In the genomic region with DNA sequence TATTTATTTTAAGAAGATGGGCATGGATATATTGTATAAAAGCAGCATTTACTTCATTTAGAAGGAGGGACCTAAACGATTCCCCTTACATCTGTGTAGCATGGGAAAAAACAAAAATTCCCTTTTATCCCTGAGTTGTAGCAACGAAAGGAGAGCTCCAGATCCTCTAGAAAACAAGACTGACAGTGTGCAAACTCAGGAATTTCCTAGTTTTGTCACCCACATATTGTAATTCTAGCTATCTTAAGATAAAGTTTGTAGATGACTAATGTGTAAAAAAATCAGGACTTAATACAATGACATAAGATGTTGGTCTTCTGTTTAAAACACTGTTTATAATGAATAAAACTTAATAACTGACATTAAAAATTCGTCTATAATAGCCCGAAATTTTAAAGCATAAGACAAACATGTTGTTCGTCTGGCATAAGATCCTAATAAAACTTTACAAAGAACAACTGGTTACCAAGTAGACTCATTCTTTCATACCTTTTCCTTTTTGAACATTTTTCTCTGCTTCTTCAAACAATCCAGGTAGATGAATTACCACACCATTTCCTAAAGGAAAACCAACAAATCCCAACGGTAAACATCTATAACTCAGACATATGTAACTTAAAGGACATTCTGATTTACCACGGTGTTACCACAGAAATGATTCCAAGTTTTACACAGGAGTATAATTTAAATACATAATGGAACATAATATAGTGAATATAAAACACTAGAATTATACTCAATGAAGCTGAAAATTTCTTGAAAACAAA, we compare ENCODE assay signal across 1 cellular context.
A peak's percentile ranks its signal among the peaks of the same experiment; 100 is the strongest.
TF ChIP-seq lines count a peak whose summit lies in the region.

No MANE protein-coding gene starts in this region.

TF ChIP-seq in IMR-90, 13 proteins besides CTCF, POLR2A, EP300 and RAD21:
- no peak for TF ChIP-seq MAZ (IDR thresholded peaks at IDR 0.05; ENCODE audit: borderline replicate concordance, low read depth, low read length)
- 0 out of 2 replicates have a peak, but pooled peaks have one; percentile 5 for TF ChIP-seq CEBPB (IDR thresholded peaks at IDR 0.05; ENCODE audit: low read depth, low read length)
- TF ChIP-seq, protein P1, sequence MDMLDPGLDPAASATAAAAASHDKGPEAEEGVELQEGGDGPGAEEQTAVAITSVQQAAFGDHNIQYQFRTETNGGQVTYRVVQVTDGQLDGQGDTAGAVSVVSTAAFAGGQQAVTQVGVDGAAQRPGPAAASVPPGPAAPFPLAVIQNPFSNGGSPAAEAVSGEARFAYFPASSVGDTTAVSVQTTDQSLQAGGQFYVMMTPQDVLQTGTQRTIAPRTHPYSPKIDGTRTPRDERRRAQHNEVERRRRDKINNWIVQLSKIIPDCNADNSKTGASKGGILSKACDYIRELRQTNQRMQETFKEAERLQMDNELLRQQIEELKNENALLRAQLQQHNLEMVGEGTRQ (IDR thresholded peaks at IDR 0.05; ENCODE audit: low read depth, low read length), result no peak
- no peak for TF ChIP-seq NFE2L2 (IDR thresholded peaks at IDR 0.05; ENCODE audit: low read depth, low read length)
- no peak for TF ChIP-seq RFX5 (IDR thresholded peaks at IDR 0.05; ENCODE audit: low read depth, low read length)
- TF ChIP-seq MAFK (IDR thresholded peaks at IDR 0.05; ENCODE audit: low read depth, low read length), result 0 out of 2 replicates have a peak, but pooled peaks have one; percentile 1
- TF ChIP-seq, protein P2, sequence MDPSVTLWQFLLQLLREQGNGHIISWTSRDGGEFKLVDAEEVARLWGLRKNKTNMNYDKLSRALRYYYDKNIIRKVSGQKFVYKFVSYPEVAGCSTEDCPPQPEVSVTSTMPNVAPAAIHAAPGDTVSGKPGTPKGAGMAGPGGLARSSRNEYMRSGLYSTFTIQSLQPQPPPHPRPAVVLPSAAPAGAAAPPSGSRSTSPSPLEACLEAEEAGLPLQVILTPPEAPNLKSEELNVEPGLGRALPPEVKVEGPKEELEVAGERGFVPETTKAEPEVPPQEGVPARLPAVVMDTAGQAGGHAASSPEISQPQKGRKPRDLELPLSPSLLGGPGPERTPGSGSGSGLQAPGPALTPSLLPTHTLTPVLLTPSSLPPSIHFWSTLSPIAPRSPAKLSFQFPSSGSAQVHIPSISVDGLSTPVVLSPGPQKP (IDR thresholded peaks at IDR 0.05; ENCODE audit: borderline replicate concordance, low read depth, low read length), result no peak
- TF ChIP-seq MXI1 (IDR thresholded peaks at IDR 0.05; ENCODE audit: borderline replicate concordance, low read depth, low read length), result no peak
- TF ChIP-seq RCOR1 (IDR thresholded peaks at IDR 0.05; ENCODE audit: insufficient replicate concordance, low read length), result no peak
- no peak for TF ChIP-seq SMC3 (IDR thresholded peaks at IDR 0.05; ENCODE audit: low read depth, low read length)
- TF ChIP-seq FOS (IDR thresholded peaks at IDR 0.05; ENCODE audit: low read depth, low read length), result no peak
